Comparison of ENCODE assay signal across 8 cellular contexts in genomic region chr3:43691120-43692002, GRCh38. TPM values are rescaled to one million over a fixed set of nuclear protein-coding genes. Genes with fewer than 3 reads are reported as not detected.
DNase-seq lines count a peak whose midpoint lies in the region; ATAC-seq and TF ChIP-seq lines count a peak whose summit lies in the region.

No MANE protein-coding gene starts in this region.

- H3K4me1 ChIP-seq in SJSA1 (replicated peaks) (peaks cover 17% of the 10 kb centered on the region), right atrium auricular region (peaks cover 0 to 15% of the 10 kb centered on the region in 2 donors), prostate gland (replicated peaks) (no peaks in the 10 kb centered on the region), aorta (ENCODE audit: control insufficient read depth in 1 of 2, insufficient read depth in 2 of 2, low read length in 2 of 2) (peaks cover 0 to 4% of the 10 kb centered on the region in 2 donors)

- intact Hi-C loops in prostate gland (cut with DNase I) = loop anchor here (5.0 kb wide), 2 partner anchors 69 to 76 kb away; partner anchors contain the start of gene ANO10
- intact Hi-C loops in aorta (cut with DNase I) = loop anchor here (2.0 to 10.0 kb wide), 8 partner anchors 41 to 503 kb away; partner anchors contain the start of gene ANO10 (in 2 of the 2)

- TF ChIP-seq CTCF in right atrium auricular region (IDR thresholded peaks at IDR 0.05) = no peak
- no peak for TF ChIP-seq CTCF in prostate gland (IDR thresholded peaks at IDR 0.05)

- ATAC-seq in GM19397 (IDR thresholded peaks at IDR 0.05; ENCODE audit: unreplicated experiment) (peak; percentile 36), HG03558 (IDR thresholded peaks at IDR 0.05; ENCODE audit: extremely low read depth, unreplicated experiment) (peak; percentile 28), aorta (ENCODE audit: low FRiP score) (peak; percentile 72)

- peak; percentile 42 for DNase-seq in CD1c-positive myeloid dendritic cell (ENCODE audit: extremely low spot score)
- DNase-seq in SJSA1 (ENCODE audit: low read depth in 1 of 2, low spot score in 2 of 2) = peak in 1 of 2 experiments; percentile 48
- DNase-seq in right atrium auricular region (ENCODE audit: low spot score) = peak; percentile 76
- DNase-seq in prostate gland (ENCODE audit: low spot score) = peak; percentile 69
- peak; percentile 78 to 91 for DNase-seq in aorta

- WGBS in adipose tissue, 3 donors = 0 to 1% (median 1%) methylated on average over 57 to 72 of the region's 72 CpGs
- WGBS in prostate gland = under 1% methylated on average over 60 of the region's 72 CpGs
- 1% methylated on average over 49 to 72 of the region's 72 CpGs for WGBS in aorta, 2 donors

- peak; percentile 30 for TF ChIP-seq POLR2A in prostate gland (IDR thresholded peaks at IDR 0.05)

- peak overlapping the region; percentile 11; the same call in 1 of the 2 replicates for H3K27ac ChIP-seq in SJSA1
- H3K27ac ChIP-seq in adipose tissue (ENCODE audit: low read depth, low read length) = peak overlapping the region; percentile 80
- peak overlapping the region; percentile 91 to 97 for H3K27ac ChIP-seq in right atrium auricular region
- peak overlapping the region; percentile 92 to 94 for H3K27ac ChIP-seq in prostate gland
- H3K27ac ChIP-seq in aorta (ENCODE audit: low read depth in 1 of 2, low read length in 2 of 2) = peak overlapping the region in 1 of 2 donors; percentile 48

- H3K36me3 ChIP-seq in SJSA1 (peaks cover 5% of the 10 kb centered on the region; the same call in 1 of the 2 replicates), right atrium auricular region (no peaks in the 10 kb centered on the region), prostate gland (no peaks in the 10 kb centered on the region), aorta (ENCODE audit: control insufficient read depth in 1 of 2, insufficient read depth in 2 of 2, low read length in 1 of 2) (no peaks in the 10 kb centered on the region)

- H3K9me3 ChIP-seq in SJSA1 (replicated peaks) (no peaks in the 10 kb centered on the region), right atrium auricular region (no peaks in the 10 kb centered on the region), prostate gland (no peaks in the 10 kb centered on the region), aorta (ENCODE audit: control insufficient read depth, low read length) (no peaks in the 10 kb centered on the region)

- H3K4me3 ChIP-seq in SJSA1 = peak overlapping the region; percentile 77
- H3K4me3 ChIP-seq in right atrium auricular region = peak overlapping the region; percentile 76 to 89
- peak overlapping the region; percentile 91 to 96 for H3K4me3 ChIP-seq in prostate gland
- peak overlapping the region; percentile 84 for H3K4me3 ChIP-seq in aorta (ENCODE audit: low read length in 2 of 2)

- H3K27me3 ChIP-seq in SJSA1 (replicated peaks) (no peaks in the 10 kb centered on the region), right atrium auricular region (no peaks in the 10 kb centered on the region), prostate gland (replicated peaks; ENCODE audit: insufficient read depth) (no peaks in the 10 kb centered on the region), aorta (ENCODE audit: control insufficient read depth in 1 of 2, insufficient read depth in 2 of 2, low read length in 1 of 2) (no peaks in the 10 kb centered on the region)

RNA-seq across cellular contexts. Expression of gene ABHD5, which starts 0.6 kb away (rescaled TPM):
- total RNA-seq in SJSA1 (2014; rRNA removed; shearing (Covaris generic)) = 14.7 and 18.6 TPM in 2 replicates
- polyA plus RNA-seq in adipose tissue (10 to 100 TPM; 21.3 to 88.2 (median 44.1) TPM), aorta (10 to 100 TPM in 1 of 2 donors, 1 to 10 TPM in 1; 8.6 to 14.5 TPM)
- total RNA-seq in right atrium auricular region (10 to 100 TPM; 16.4 to 20.2 TPM), prostate gland (10 to 100 TPM; 10.7 to 20.6 TPM), aorta (10 to 100 TPM; 16.2 to 28.8 TPM)
